ENCODE assay signal across 31 cellular contexts in the genomic region with DNA sequence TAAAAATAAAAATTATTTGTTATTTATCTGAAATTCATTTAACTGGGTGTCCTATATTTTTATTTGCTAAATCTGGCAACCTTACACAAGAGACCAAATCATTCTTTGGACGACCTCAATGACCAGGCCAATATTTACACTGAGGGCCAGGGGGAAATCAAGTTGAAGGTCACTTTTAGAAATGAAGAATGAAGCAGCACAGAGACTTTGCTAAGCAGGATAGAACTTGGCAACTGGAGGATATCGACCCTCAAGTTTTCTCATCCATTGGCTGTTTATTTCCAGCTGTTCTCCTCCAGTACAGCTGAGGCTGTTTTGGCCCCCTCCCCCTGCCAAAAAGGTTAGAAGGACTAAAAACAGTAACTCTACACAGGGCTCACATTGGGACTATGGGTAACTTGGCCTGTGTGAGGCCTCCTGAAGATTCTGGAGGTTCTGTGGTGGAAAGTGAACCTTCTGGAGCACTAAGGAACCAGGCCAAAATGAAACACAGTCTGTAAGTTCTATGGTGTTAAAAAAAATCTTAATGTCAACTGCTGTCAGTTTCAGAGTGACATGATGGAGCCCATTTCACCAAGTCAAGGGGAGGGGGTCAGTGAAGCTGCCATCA.
"Had no signal": no experiment of that assay in that cellular context is flagged by ENCODE, and none has a peak within 500 bp of the region (broad histone marks: within the 10 kb centered on the region; RNA-seq: fewer than 3 reads in every experiment).

No MANE protein-coding gene starts in this region.

- H3K9me3 ChIP-seq: ascending aorta, breast epithelium, colonic mucosa, esophagus squamous epithelium, gastroesophageal sphincter had no signal

- H3K4me3 Mint-ChIP-seq: activated CD4-positive, alpha-beta memory T cell treated with anti-CD3 and anti-CD28 coated beads for 36 hours; activated CD4-positive, alpha-beta T cell treated with anti-CD3 and anti-CD28 coated beads for 36 hours; activated CD4-positive, alpha-beta T cell treated with anti-CD3 and anti-CD28 coated beads, Interleukin-2, amount 10 ng/mL, durations not matched to agents 24 days and 14 days; activated naive CD4-positive, alpha-beta T cell treated with anti-CD3 and anti-CD28 coated beads, Interleukin-2, amount 10 ng/mL, durations not matched to agents 7 days and 5 days; activated naive CD8-positive, alpha-beta T cell treated with anti-CD3 and anti-CD28 coated beads, Interleukin-2, amount 10 ng/mL, durations not matched to agents 7 days and 5 days; activated T-cell treated with anti-CD3 and anti-CD28 coated beads, Interleukin-2, amount 50 U/mL, for 4 hours; activated T-helper 1 cell treated with anti-CD3 and anti-CD28 coated beads, Interleukin-12 subunit alpha, Interleukin-12 subunit beta, Interleukin-2, Interleukin-4 antibody, amounts not matched to agents 30 ng/mL and 10 ng/mL and 1 ng/mL, durations not matched to agents 14 hours and 24 hours and 36 hours; brain; T-helper 17 cell; T-helper 2 cell treated with Interferon-gamma antibody and Interleukin-4, amounts not matched to agents 5 μg/mL and 100 μg/mL, for 36 hours had no signal

- ATAC-seq: activated CD4-positive, alpha-beta T cell treated with anti-CD3 and anti-CD28 coated beads for 36 hours; activated naive CD4-positive, alpha-beta T cell treated with anti-CD3 and anti-CD28 coated beads, Interleukin-2, amount 50 U/mL, for 72 hours; activated T-cell treated with anti-CD3 and anti-CD28 coated beads, Interleukin-2, amount 50 U/mL, for 4 hours; gastroesophageal sphincter; T-helper 17 cell had no signal

- H3K27me3 Mint-ChIP-seq: activated CD4-positive, alpha-beta memory T cell treated with anti-CD3 and anti-CD28 coated beads for 36 hours; activated CD4-positive, alpha-beta T cell treated with anti-CD3 and anti-CD28 coated beads for 36 hours; activated CD4-positive, alpha-beta T cell treated with anti-CD3 and anti-CD28 coated beads, Interleukin-2, amount 10 ng/mL, durations not matched to agents 24 days and 14 days; activated naive CD4-positive, alpha-beta T cell treated with anti-CD3 and anti-CD28 coated beads, Interleukin-2, amount 10 ng/mL, durations not matched to agents 7 days and 5 days; activated naive CD8-positive, alpha-beta T cell treated with anti-CD3 and anti-CD28 coated beads, Interleukin-2, amount 10 ng/mL, durations not matched to agents 7 days and 5 days; brain; T-helper 17 cell had no signal

- H3K36me3 Mint-ChIP-seq: activated CD4-positive, alpha-beta memory T cell treated with anti-CD3 and anti-CD28 coated beads for 36 hours; activated naive CD4-positive, alpha-beta T cell treated with anti-CD3 and anti-CD28 coated beads, Interleukin-2, amount 50 U/mL, for 72 hours had no signal

- DNase-seq: activated CD4-positive, alpha-beta memory T cell treated with anti-CD3 and anti-CD28 coated beads for 36 hours; activated CD4-positive, alpha-beta T cell treated with anti-CD3 and anti-CD28 coated beads for 36 hours; activated CD4-positive, alpha-beta T cell treated with anti-CD3 and anti-CD28 coated beads, Interleukin-2, amount 10 ng/mL, durations not matched to agents 24 days and 14 days; activated CD4-positive, CD25-positive, alpha-beta regulatory T cell; activated CD4-positive, CD25-positive, alpha-beta regulatory T cell treated with anti-CD3 and anti-CD28 coated beads, Interleukin-2, amount 50 U/mL, for 72 hours; activated CD8-positive, alpha-beta memory T cell treated with anti-CD3 and anti-CD28 coated beads for 24 hours; activated gamma-delta T cell; activated naive CD4-positive, alpha-beta T cell; activated naive CD4-positive, alpha-beta T cell treated with anti-CD3 and anti-CD28 coated beads, Interleukin-2, amount 10 ng/mL, durations not matched to agents 7 days and 5 days; activated naive CD8-positive, alpha-beta T cell treated with anti-CD3 and anti-CD28 coated beads, Interleukin-2, amount 10 ng/mL, durations not matched to agents 7 days and 5 days; activated T-cell treated with anti-CD3 and anti-CD28 coated beads, Interleukin-2, amount 50 U/mL, for 4 hours; central memory CD4-positive, alpha-beta T cell; cerebellar nuclear complex; colonic mucosa; effector CD8-positive, alpha-beta T cell; esophagus squamous epithelium; foreskin melanocyte; head of caudate nucleus; T-helper 1 cell; T-helper 17 cell; T1000; WERI-Rb-1 had no signal

- H3K36me3 ChIP-seq: breast epithelium, cardiac muscle cell, colonic mucosa, WERI-Rb-1 had no signal

- H3K27ac ChIP-seq: ascending aorta, breast epithelium, cardiac muscle cell, colonic mucosa, epithelial cell of prostate, WERI-Rb-1 had no signal

- H3K27me3 ChIP-seq: ascending aorta, breast epithelium, cardiac muscle cell, colonic mucosa, esophagus squamous epithelium, gastroesophageal sphincter had no signal

- H3K4me1 Mint-ChIP-seq: activated CD4-positive, alpha-beta T cell treated with anti-CD3 and anti-CD28 coated beads for 36 hours; activated naive CD4-positive, alpha-beta T cell treated with anti-CD3 and anti-CD28 coated beads, Interleukin-2, amount 10 ng/mL, durations not matched to agents 7 days and 5 days; activated naive CD8-positive, alpha-beta T cell treated with anti-CD3 and anti-CD28 coated beads, Interleukin-2, amount 10 ng/mL, durations not matched to agents 7 days and 5 days had no signal

- H3K9me3 Mint-ChIP-seq: activated CD4-positive, alpha-beta memory T cell treated with anti-CD3 and anti-CD28 coated beads for 36 hours; activated CD4-positive, alpha-beta T cell treated with anti-CD3 and anti-CD28 coated beads, Interleukin-2, amount 10 ng/mL, durations not matched to agents 24 days and 14 days; activated naive CD4-positive, alpha-beta T cell treated with anti-CD3 and anti-CD28 coated beads, Interleukin-2, amount 10 ng/mL, durations not matched to agents 7 days and 5 days; activated naive CD4-positive, alpha-beta T cell treated with anti-CD3 and anti-CD28 coated beads, Interleukin-2, amount 50 U/mL, for 72 hours; activated naive CD8-positive, alpha-beta T cell treated with anti-CD3 and anti-CD28 coated beads, Interleukin-2, amount 10 ng/mL, durations not matched to agents 7 days and 5 days; activated T-cell treated with anti-CD3 and anti-CD28 coated beads, Interleukin-2, amount 50 U/mL, for 4 hours; activated T-helper 1 cell treated with anti-CD3 and anti-CD28 coated beads, Interleukin-12 subunit alpha, Interleukin-12 subunit beta, Interleukin-2, Interleukin-4 antibody, amounts not matched to agents 30 ng/mL and 10 ng/mL and 1 ng/mL, durations not matched to agents 14 hours and 24 hours and 36 hours; brain; T-helper 2 cell treated with Interferon-gamma antibody and Interleukin-4, amounts not matched to agents 5 μg/mL and 100 μg/mL, for 36 hours had no signal

- H3K4me1 ChIP-seq: colonic mucosa had no signal

- H3K27ac Mint-ChIP-seq: activated CD4-positive, alpha-beta memory T cell treated with anti-CD3 and anti-CD28 coated beads for 36 hours; activated CD4-positive, alpha-beta T cell treated with anti-CD3 and anti-CD28 coated beads for 36 hours; activated CD4-positive, alpha-beta T cell treated with anti-CD3 and anti-CD28 coated beads, Interleukin-2, amount 10 ng/mL, durations not matched to agents 24 days and 14 days; activated naive CD4-positive, alpha-beta T cell treated with anti-CD3 and anti-CD28 coated beads, Interleukin-2, amount 10 ng/mL, durations not matched to agents 7 days and 5 days; activated naive CD4-positive, alpha-beta T cell treated with anti-CD3 and anti-CD28 coated beads, Interleukin-2, amount 50 U/mL, for 72 hours; activated naive CD8-positive, alpha-beta T cell treated with anti-CD3 and anti-CD28 coated beads, Interleukin-2, amount 10 ng/mL, durations not matched to agents 7 days and 5 days; activated T-helper 1 cell treated with anti-CD3 and anti-CD28 coated beads, Interleukin-12 subunit alpha, Interleukin-12 subunit beta, Interleukin-2, Interleukin-4 antibody, amounts not matched to agents 30 ng/mL and 10 ng/mL and 1 ng/mL, durations not matched to agents 14 hours and 24 hours and 36 hours; brain; T-helper 17 cell; T-helper 2 cell treated with Interferon-gamma antibody and Interleukin-4, amounts not matched to agents 5 μg/mL and 100 μg/mL, for 36 hours had no signal

- H3K4me3 ChIP-seq: ascending aorta, breast epithelium, cardiac muscle cell, colonic mucosa, esophagus squamous epithelium, gastroesophageal sphincter had no signal
